11 cellular contexts compared by ENCODE assay signal in genomic region chr16:10729649-10730048, GRCh38. TPM values are rescaled to one million over a fixed set of nuclear protein-coding genes. Genes with fewer than 3 reads are reported as not detected.
DNase-seq lines count a peak whose midpoint lies in the region; FAIRE-seq and TF ChIP-seq lines count a peak whose summit lies in the region.
"Had no signal": no experiment of that assay in that cellular context is flagged by ENCODE, and none has a peak within 500 bp of the region (broad histone marks: within the 10 kb centered on the region; RNA-seq: fewer than 3 reads in every experiment).

No MANE protein-coding gene starts in this region.

- intact Hi-C loops in adrenal gland (cut with DNase I): loop anchor here in 1 of 2 donors (10.0 kb wide), 1 partner anchor 475 kb away; no protein-coding TSS in a partner anchor

- H3K27ac ChIP-seq in adrenal gland: no peak overlapping the region
- no peak overlapping the region for H3K27ac ChIP-seq in tibial nerve
- H3K27ac ChIP-seq: C4-2B, SK-N-MC had no signal

- peaks cover 0 to 4% of the 10 kb centered on the region in 2 donors for H3K4me1 ChIP-seq in adrenal gland (replicated peaks in 1 of 2)
- no peaks in the 10 kb centered on the region for H3K4me1 ChIP-seq in tibial nerve

- H3K9me3 ChIP-seq in adrenal gland (replicated peaks in 1 of 3) (no peaks in the 10 kb centered on the region), tibial nerve (peaks cover 0 to 5% (median 0%) of the 10 kb centered on the region in 4 donors)

- 45 to 64% (median 54%) methylated on average over 3 to 11 of the region's 11 CpGs for WGBS in adrenal gland, 4 donors
- 51 to 63% methylated on average over 11 of the region's 11 CpGs for WGBS in tibial nerve, 2 donors

- H3K27me3 ChIP-seq in adrenal gland (no peaks in the 10 kb centered on the region), tibial nerve (no peaks in the 10 kb centered on the region)

- TF ChIP-seq POLR2A in adrenal gland (IDR thresholded peaks at IDR 0.05) (no peak), tibial nerve (IDR thresholded peaks at IDR 0.05) (no peak)

- no peak overlapping the region for H3K4me3 ChIP-seq in AG09309 (ENCODE audit: control insufficient read depth, low read depth, low read length)
- H3K4me3 ChIP-seq in adrenal gland: no peak overlapping the region
- H3K4me3 ChIP-seq in tibial nerve: no peak overlapping the region
- H3K4me3 ChIP-seq: SK-N-MC had no signal

- TF ChIP-seq CTCF in AG09309 (IDR thresholded peaks at IDR 0.05; ENCODE audit: control insufficient read depth, insufficient read depth, low read depth, low read length, missing control alignments): peak; percentile 34
- TF ChIP-seq CTCF in adrenal gland (IDR thresholded peaks at IDR 0.05): peak in 1 of 6 experiments; percentile 9
- no peak for TF ChIP-seq CTCF in tibial nerve (IDR thresholded peaks at IDR 0.05)

- peak; percentile 92 for FAIRE-seq in HTR-8/SVneo (lab: Jason Lieb, UNC)

- H3K36me3 ChIP-seq in adrenal gland (replicated peaks in 1 of 2): no peaks in the 10 kb centered on the region
- no peaks in the 10 kb centered on the region for H3K36me3 ChIP-seq in tibial nerve

- DNase-seq in AG09309 (ENCODE audit: low read depth) (peak; percentile 24), HTR-8/SVneo (ENCODE audit: insufficient read length, low spot score) (peak; percentile 74), adrenal gland (peak; percentile 66 to 90 (median 87)), left kidney (ENCODE audit: low read depth, low spot score) (peak; percentile 73), tibial nerve (ENCODE audit: low spot score in 2 of 2) (no peak), COR-L47 (lab: John Stamatoyannopoulos, UW) (no peak), GM19238 (ENCODE audit: insufficient read length, low spot score) (no peak)
- no peak for DNase-seq in activated CD4-positive, alpha-beta T cell treated with anti-CD3 and anti-CD28 coated beads for 1 hour
- DNase-seq: stimulated activated CD4-positive, alpha-beta T cell treated with anti-CD3 and anti-CD28 coated beads, Interleukin-15, amount 100 ng/mL, for 24 hours had no signal

- TF ChIP-seq EP300 in tibial nerve (IDR thresholded peaks at IDR 0.05): no peak

RNA-seq across cellular contexts. Expression of gene NUBP1, which starts 14.0 kb away (rescaled TPM):
- total RNA-seq in adrenal gland: 10 to 100 TPM; 22.5 to 75.1 (median 53.8) TPM
- polyA plus RNA-seq in adrenal gland: 10 to 100 TPM; 65.4 to 91.8 (median 87.0) TPM
- 10 to 100 TPM; 13.6 to 20.5 (median 17.2) TPM for total RNA-seq in tibial nerve

RNA-seq across cellular contexts. Expression of gene TEKT5, which starts 34.9 kb away (rescaled TPM):
- under 1 TPM in 1 of 8 donors, not detected in 7; 0.36 TPM for total RNA-seq in adrenal gland
- under 1 TPM in 2 of 3 donors, not detected in 1; 0.34 to 0.88 TPM for polyA plus RNA-seq in adrenal gland
- total RNA-seq in tibial nerve: not detected

Comparison
In these comparisons a context has a peak if more than half of its experiments do, and no peak if none do; other contexts are left out.
1. DNase-seq: peak in AG09309 (single experiment), HTR-8/SVneo (single experiment), adrenal gland (7 of 7) and left kidney (single experiment); none in activated CD4-positive, alpha-beta T cell treated with anti-CD3 and anti-CD28 coated beads for 1 hour (single experiment), tibial nerve (0 of 2), COR-L47 (single experiment) and GM19238 (single experiment).